Comparison of ENCODE assay signal across 11 cellular contexts in genomic region chr7:117666019-117666418, GRCh38.
DNase-seq lines count a peak whose midpoint lies in the region; TF ChIP-seq lines count a peak whose summit lies in the region.
"Had no signal": no experiment of that assay in that cellular context is flagged by ENCODE, and none has a peak within 500 bp of the region (broad histone marks: within the 10 kb centered on the region; RNA-seq: fewer than 3 reads in every experiment).

No MANE protein-coding gene starts in this region.

- no peaks in the 10 kb centered on the region for H3K4me1 Mint-ChIP-seq in glutamatergic neuron (ENCODE audit: low read depth, unreplicated experiment)

- H3K27ac Mint-ChIP-seq in glutamatergic neuron (ENCODE audit: unreplicated experiment): no peak overlapping the region
- H3K27ac Mint-ChIP-seq: CD4-positive, alpha-beta T cell had no signal

- no peaks in the 10 kb centered on the region for H3K9me3 Mint-ChIP-seq in glutamatergic neuron (ENCODE audit: unreplicated experiment)
- H3K9me3 Mint-ChIP-seq: CD4-positive, alpha-beta T cell had no signal

- no peak overlapping the region for H3K4me3 Mint-ChIP-seq in glutamatergic neuron (ENCODE audit: unreplicated experiment)
- H3K4me3 Mint-ChIP-seq: CD4-positive, alpha-beta T cell had no signal

- no peak for TF ChIP-seq CTCF in fibroblast of pulmonary artery (IDR thresholded peaks at IDR 0.05; ENCODE audit: low read length, missing control alignments)
- no peak for TF ChIP-seq CTCF in glutamatergic neuron (IDR thresholded peaks at IDR 0.05; ENCODE audit: partially characterized antibody, unreplicated experiment)

- H3K27me3 Mint-ChIP-seq in glutamatergic neuron (ENCODE audit: unreplicated experiment): no peaks in the 10 kb centered on the region
- H3K27me3 Mint-ChIP-seq: CD4-positive, alpha-beta T cell had no signal

- H3K36me3 Mint-ChIP-seq in glutamatergic neuron (ENCODE audit: unreplicated experiment): no peaks in the 10 kb centered on the region

- intact Hi-C loops in head of caudate nucleus (cut with DNase I): no loop called here

- DNase-seq in ELF-1 (ENCODE audit: low read depth, low spot score) (peak; percentile 23), SW480 (ENCODE audit: low spot score) (peak; percentile 6), fibroblast of pulmonary artery (ENCODE audit: low read depth) (peak; percentile 78), pulmonary artery endothelial cell (ENCODE audit: low read depth, low spot score) (peak; percentile 32), glutamatergic neuron (no peak), globus pallidus (ENCODE audit: low spot score) (no peak), epidermal melanocyte (ENCODE audit: insufficient read length, low spot score) (no peak), head of caudate nucleus (no peak)
- DNase-seq: activated T-cell treated with anti-CD3 and anti-CD28 coated beads, Interleukin-2, amount 50 U/mL, for 1 hour; CD4-positive, alpha-beta T cell; Kasumi-1 had no signal

- H3K4me3 ChIP-seq in fibroblast of pulmonary artery (replicated peaks; ENCODE audit: low read depth, low read length): no peak overlapping the region

Comparison
In these comparisons a context has a peak if more than half of its experiments do, and no peak if none do; other contexts are left out.
1. DNase-seq: peak in ELF-1 (single experiment), SW480 (single experiment), fibroblast of pulmonary artery (single experiment) and pulmonary artery endothelial cell (single experiment); none in glutamatergic neuron (single experiment), globus pallidus (single experiment), epidermal melanocyte (single experiment) and head of caudate nucleus (0 of 42).